ENCODE assay signal across 10 cellular contexts in the genomic region with DNA sequence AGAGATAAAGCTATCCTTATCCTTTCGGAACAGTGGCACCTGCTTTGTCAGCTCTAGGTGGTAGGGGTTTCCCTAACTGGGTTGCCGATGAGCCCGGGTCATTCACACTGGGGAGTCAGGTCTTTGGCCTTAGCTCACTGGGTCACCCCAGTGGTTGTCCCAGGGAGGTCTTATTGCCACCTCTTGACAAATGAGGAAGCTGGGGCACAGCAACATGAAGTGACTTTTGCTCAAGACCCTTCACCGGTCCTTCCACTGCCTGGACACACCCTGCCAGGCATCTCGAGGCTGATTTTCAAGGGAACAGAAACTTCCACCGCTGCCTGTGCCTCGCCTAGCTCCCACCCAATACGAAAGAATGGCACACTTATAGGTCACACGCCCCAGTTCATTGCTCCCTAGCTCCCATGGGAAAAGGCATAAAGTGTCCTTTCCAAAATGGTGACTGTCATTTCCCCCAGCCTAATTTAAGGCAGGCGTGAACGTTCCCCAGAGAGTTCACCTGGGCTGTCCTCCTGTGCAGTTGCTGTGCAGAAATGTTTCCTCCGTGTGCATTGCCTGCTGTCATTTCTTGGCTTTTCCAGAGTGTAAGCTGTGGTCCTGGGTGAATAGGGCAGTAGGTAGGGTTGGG.
DNase-seq lines count a peak whose midpoint lies in the region; ATAC-seq and TF ChIP-seq lines count a peak whose summit lies in the region.
"Had no signal": no experiment of that assay in that cellular context is flagged by ENCODE, and none has a peak within 500 bp of the region (broad histone marks: within the 10 kb centered on the region; RNA-seq: fewer than 3 reads in every experiment).

No MANE protein-coding gene starts in this region.

- no peaks in the 10 kb centered on the region for H3K9me3 Mint-ChIP-seq in activated CD4-positive, alpha-beta T cell treated with anti-CD3 and anti-CD28 coated beads for 36 hours (ENCODE audit: low read depth)
- H3K9me3 Mint-ChIP-seq in activated T-helper 17 cell treated with anti-CD3 and anti-CD28 coated beads, Interleukin-2, amount 50 U/mL, for 72 hours, result peaks cover 4% of the 10 kb centered on the region
- no peaks in the 10 kb centered on the region for H3K9me3 Mint-ChIP-seq in progenitor cell of endocrine pancreas (ENCODE audit: low read depth)
- H3K9me3 Mint-ChIP-seq: endodermal cell had no signal

- peaks cover 3% of the 10 kb centered on the region for H3K27me3 Mint-ChIP-seq in activated CD4-positive, alpha-beta T cell treated with anti-CD3 and anti-CD28 coated beads for 36 hours
- H3K27me3 Mint-ChIP-seq in activated T-helper 17 cell treated with anti-CD3 and anti-CD28 coated beads, Interleukin-2, amount 50 U/mL, for 72 hours, result peaks cover 14% of the 10 kb centered on the region
- H3K27me3 Mint-ChIP-seq in progenitor cell of endocrine pancreas, result peaks cover 53% of the 10 kb centered on the region

- DNase-seq in activated CD4-positive, alpha-beta T cell treated with anti-CD3 and anti-CD28 coated beads for 36 hours, result no peak
- DNase-seq in activated CD4-positive, alpha-beta T cell treated with anti-CD3 and anti-CD28 coated beads for 48 hours, result no peak
- DNase-seq in posterior vena cava (ENCODE audit: low spot score) (peak; percentile 38), progenitor cell of endocrine pancreas (ENCODE audit: low spot score, unreplicated experiment) (no peak)
- no peak for DNase-seq in stimulated activated CD4-positive, alpha-beta T cell treated with anti-CD3 and anti-CD28 coated beads, Interleukin-1b, Interleukin-23, amount 100 ng/mL, for 48 hours
- DNase-seq: endodermal cell, pancreas had no signal

- intact Hi-C loops in activated CD4-positive, alpha-beta T cell treated with anti-CD3 and anti-CD28 coated beads for 36 hours (cut with DNase I, micrococcal nuclease), result loop anchor here (2.0 to 5.0 kb wide), 4 partner anchors 100 to 245 kb away; partner anchors contain the start of genes CCND2 (in 1 of the 2) and PARP11 (in 1 of the 2)
- intact Hi-C loops in posterior vena cava (cut with DNase I), result no loop called here

- POLR2A ChIA-PET in activated CD4-positive, alpha-beta T cell treated with anti-CD3 and anti-CD28 coated beads for 36 hours (lab: Charles Lee), result interaction anchor here (0.7 to 1.8 kb wide), 3 partner anchors 10 to 37 kb away, joined by 4 to 5 read pairs (median 4); no protein-coding TSS in a partner anchor

- peaks cover 67% of the 10 kb centered on the region for H3K4me1 Mint-ChIP-seq in activated CD4-positive, alpha-beta T cell treated with anti-CD3 and anti-CD28 coated beads for 36 hours
- H3K4me1 Mint-ChIP-seq in activated T-helper 17 cell treated with anti-CD3 and anti-CD28 coated beads, Interleukin-2, amount 50 U/mL, for 72 hours, result peaks cover 41% of the 10 kb centered on the region
- H3K4me1 Mint-ChIP-seq in progenitor cell of endocrine pancreas (ENCODE audit: low read depth), result peaks cover 6% of the 10 kb centered on the region

- ATAC-seq in activated CD4-positive, alpha-beta T cell treated with anti-CD3 and anti-CD28 coated beads for 36 hours, result no peak
- ATAC-seq in HG03175 (IDR thresholded peaks at IDR 0.05; ENCODE audit: unreplicated experiment) (peak; percentile 6), GM18867 (IDR thresholded peaks at IDR 0.05; ENCODE audit: unreplicated experiment) (no peak)
- no peak for ATAC-seq in activated T-helper 17 cell treated with anti-CD3 and anti-CD28 coated beads, Interleukin-2, amount 50 U/mL, for 72 hours (replicated peaks)

- H3K36me3 Mint-ChIP-seq in activated CD4-positive, alpha-beta T cell treated with anti-CD3 and anti-CD28 coated beads for 36 hours (ENCODE audit: low read depth), result no peaks in the 10 kb centered on the region
- peaks cover 1% of the 10 kb centered on the region for H3K36me3 Mint-ChIP-seq in activated T-helper 17 cell treated with anti-CD3 and anti-CD28 coated beads, Interleukin-2, amount 50 U/mL, for 72 hours (ENCODE audit: low read depth)
- no peaks in the 10 kb centered on the region for H3K36me3 Mint-ChIP-seq in progenitor cell of endocrine pancreas (ENCODE audit: insufficient read depth)

- H3K4me3 Mint-ChIP-seq in activated CD4-positive, alpha-beta T cell treated with anti-CD3 and anti-CD28 coated beads for 36 hours, result peak overlapping the region; percentile 38
- H3K4me3 Mint-ChIP-seq in activated T-helper 17 cell treated with anti-CD3 and anti-CD28 coated beads, Interleukin-2, amount 50 U/mL, for 72 hours, result peak overlapping the region; percentile 76
- no peak overlapping the region for H3K4me3 Mint-ChIP-seq in progenitor cell of endocrine pancreas (ENCODE audit: low read depth)
- H3K4me3 Mint-ChIP-seq: endodermal cell had no signal

- no peak for TF ChIP-seq CTCF in progenitor cell of endocrine pancreas (IDR thresholded peaks at IDR 0.05; ENCODE audit: unreplicated experiment)

- CTCF ChIA-PET in activated CD4-positive, alpha-beta T cell treated with anti-CD3 and anti-CD28 coated beads for 36 hours (lab: Charles Lee), result interaction anchor here (0.6 to 4.8 kb wide), 4 partner anchors 10 to 159 kb away, joined by 3 to 31 read pairs (median 16); partner anchors contain the start of gene CCND2

- peak overlapping the region; percentile 86 for H3K27ac Mint-ChIP-seq in activated CD4-positive, alpha-beta T cell treated with anti-CD3 and anti-CD28 coated beads for 36 hours
- peak overlapping the region; percentile 87 for H3K27ac Mint-ChIP-seq in activated T-helper 17 cell treated with anti-CD3 and anti-CD28 coated beads, Interleukin-2, amount 50 U/mL, for 72 hours
- no peak overlapping the region for H3K27ac Mint-ChIP-seq in progenitor cell of endocrine pancreas
- H3K27ac Mint-ChIP-seq: endodermal cell had no signal

Comparison
In these comparisons a context has a peak if more than half of its experiments do, and no peak if none do; other contexts are left out.
1. intact Hi-C loops: an anchor here in activated CD4-positive, alpha-beta T cell treated with anti-CD3 and anti-CD28 coated beads for 36 hours (2.0 to 5.0 kb wide); none called in posterior vena cava.